Comparison of ENCODE assay signal across 25 cellular contexts in the genomic region with DNA sequence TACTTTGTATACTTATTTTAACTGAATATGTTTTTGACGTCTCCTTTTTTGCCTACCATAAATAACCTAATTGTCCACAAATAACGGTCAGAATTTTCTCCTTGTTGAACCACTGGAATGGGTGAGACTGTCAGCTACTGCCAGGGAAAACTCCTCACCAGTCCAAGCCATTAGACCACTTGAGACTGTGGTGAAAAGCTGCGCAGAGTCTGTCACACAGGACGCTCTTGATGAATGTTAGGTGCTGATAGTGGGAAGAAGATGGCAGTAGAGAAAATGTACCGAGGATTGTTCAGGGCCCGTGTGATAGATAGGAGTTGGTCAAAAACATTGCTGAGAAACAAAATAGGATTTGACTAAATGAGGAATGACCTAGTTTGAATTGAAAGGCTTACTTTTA.
"Had no signal": no experiment of that assay in that cellular context is flagged by ENCODE, and none has a peak within 500 bp of the region (broad histone marks: within the 10 kb centered on the region; RNA-seq: fewer than 3 reads in every experiment).

No MANE protein-coding gene starts in this region.

- H3K9me3 ChIP-seq: mucosa of descending colon, ovary, prostate gland, sigmoid colon, stomach, thyroid gland had no signal

- H3K4me3 Mint-ChIP-seq: central memory CD8-positive, alpha-beta T cell; effector memory CD8-positive, alpha-beta T cell; immature natural killer cell; natural killer cell; neural crest cell; type B pancreatic cell had no signal

- DNase-seq: cortex of kidney; effector memory CD8-positive, alpha-beta T cell; erythroblast; foreskin keratinocyte; immature natural killer cell; kidney; left colon; mammary epithelial cell; mucosa of descending colon; natural killer cell; ovary; retina; sigmoid colon; stimulated activated CD4-positive, alpha-beta T cell treated with anti-CD3 and anti-CD28 coated beads, Interleukin-2, amount 100 ng/mL, for 24 hours; stimulated activated CD4-positive, alpha-beta T cell treated with anti-CD3 and anti-CD28 coated beads, Interleukin-4, amount 100 ng/mL, for 4 hours; stimulated activated naive CD4-positive, alpha-beta T cell; stomach; substantia nigra; thyroid gland had no signal

- FAIRE-seq: kidney, urothelium cell line had no signal

- H3K36me3 ChIP-seq: ovary had no signal

- H3K36me3 Mint-ChIP-seq: natural killer cell had no signal

- H3K4me3 ChIP-seq: mucosa of descending colon, ovary, prostate gland, sigmoid colon, skin epidermis, stomach, thyroid gland had no signal

- H3K27me3 Mint-ChIP-seq: central memory CD8-positive, alpha-beta T cell; effector memory CD8-positive, alpha-beta T cell; type B pancreatic cell had no signal

- H3K27ac ChIP-seq: foreskin keratinocyte, ovary, prostate gland, sigmoid colon, skin epidermis, stomach, thyroid gland had no signal

- ATAC-seq: effector memory CD8-positive, alpha-beta T cell; foreskin keratinocyte; left colon; mucosa of descending colon; natural killer cell had no signal

- H3K9me3 Mint-ChIP-seq: central memory CD8-positive, alpha-beta T cell; effector memory CD8-positive, alpha-beta T cell; immature natural killer cell; natural killer cell; neural crest cell; type B pancreatic cell had no signal

- H3K4me1 ChIP-seq: foreskin keratinocyte, prostate gland, stomach, thyroid gland had no signal

- H3K4me1 Mint-ChIP-seq: central memory CD8-positive, alpha-beta T cell; immature natural killer cell; natural killer cell; neural crest cell had no signal

- H3K27ac Mint-ChIP-seq: effector memory CD8-positive, alpha-beta T cell; immature natural killer cell; natural killer cell; type B pancreatic cell had no signal

- H3K27me3 ChIP-seq: foreskin keratinocyte, ovary, sigmoid colon, stomach, thyroid gland had no signal
